Comparison of ENCODE assay signal across 11 cellular contexts in the genomic region with DNA sequence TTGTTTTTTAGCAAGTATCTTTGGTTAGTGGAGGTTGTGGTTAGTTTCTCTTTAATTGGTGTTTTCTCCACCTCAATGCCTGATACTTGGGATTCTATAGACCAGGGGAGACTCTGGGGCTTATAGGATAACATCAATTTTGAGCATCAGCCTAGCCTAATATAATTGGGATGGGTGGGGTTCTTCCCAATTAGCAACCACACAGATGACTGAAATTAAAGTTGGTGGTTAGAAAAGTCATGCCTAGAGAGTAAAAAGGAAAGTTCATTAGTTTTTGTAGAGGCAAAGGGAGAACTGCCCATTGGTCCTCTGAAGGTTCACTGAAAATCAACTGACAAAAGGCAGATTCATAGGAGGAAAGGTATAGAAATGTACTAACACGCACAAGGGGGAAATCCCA.
"Had no signal": no experiment of that assay in that cellular context is flagged by ENCODE, and none has a peak within 500 bp of the region (broad histone marks: within the 10 kb centered on the region; RNA-seq: fewer than 3 reads in every experiment).

No MANE protein-coding gene starts in this region.

- H3K9ac ChIP-seq: GM23248 had no signal

- ATAC-seq: GM23338, HCT116 had no signal

- H3K9me3 ChIP-seq: HAP-1 had no signal

- H3K4me3 ChIP-seq: GM23248, GM23338, HAP-1 had no signal

- DNase-seq: GM23248, GOT3, H7, H9, HCEC 1CT, HFFc6 had no signal

- H3K36me3 ChIP-seq: HAP-1 had no signal

- H3K4me2 ChIP-seq: GM23338 had no signal

- H3K27ac ChIP-seq: GM23248 had no signal

- FAIRE-seq: H1, H54 had no signal

- H2AFZ ChIP-seq: GM23248, GM23338 had no signal
